30 cellular contexts compared by ENCODE assay signal in the genomic region with DNA sequence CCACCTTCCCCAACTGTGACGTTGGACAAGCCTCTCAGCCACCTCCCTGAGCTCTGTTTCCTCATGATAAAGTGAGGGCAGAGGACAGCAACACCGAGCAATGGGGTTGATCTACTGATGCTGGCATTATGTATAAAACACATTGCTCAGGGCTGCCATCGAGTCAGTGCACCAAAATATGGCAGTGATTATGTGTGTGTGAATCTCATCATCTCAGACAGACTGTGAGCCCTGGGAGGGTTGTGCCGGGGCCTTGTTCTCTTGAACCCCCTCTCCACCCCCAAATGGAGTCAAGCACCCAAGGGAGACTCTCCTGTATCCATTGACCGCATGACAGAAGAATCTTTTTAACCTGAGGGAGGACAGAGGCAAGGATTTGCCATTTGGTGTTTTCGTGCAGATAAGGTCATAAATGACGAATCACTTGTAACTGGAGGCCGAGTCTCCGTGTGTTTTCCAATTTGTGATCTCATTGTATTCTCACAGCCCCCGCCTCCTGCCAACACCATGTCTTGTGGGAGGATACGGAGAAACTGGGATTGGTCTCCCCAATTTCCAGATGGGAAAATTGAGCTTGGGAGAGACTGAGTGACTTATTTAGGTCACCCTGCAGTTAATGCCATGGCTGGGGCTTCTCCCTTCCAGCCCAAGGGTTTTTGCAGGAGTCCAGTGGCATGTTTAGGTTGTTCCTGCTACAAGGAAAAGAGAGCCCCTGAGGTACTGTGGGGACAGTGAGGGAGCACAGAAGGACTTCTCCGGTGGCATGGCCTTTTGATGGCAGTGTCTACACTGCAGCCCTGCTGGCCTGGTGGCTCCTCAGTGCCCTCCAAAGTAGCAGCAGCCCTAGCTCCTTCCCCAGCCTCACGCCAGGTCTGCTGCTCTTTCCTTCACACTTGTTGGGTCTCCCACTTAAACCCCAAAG. TPM values are rescaled to one million over a fixed set of nuclear protein-coding genes. Genes with fewer than 3 reads are reported as not detected.
DNase-seq lines count a peak whose midpoint lies in the region; ATAC-seq and TF ChIP-seq lines count a peak whose summit lies in the region.
"Had no signal": no experiment of that assay in that cellular context is flagged by ENCODE, and none has a peak within 500 bp of the region (broad histone marks: within the 10 kb centered on the region; RNA-seq: fewer than 3 reads in every experiment).

No MANE protein-coding gene starts in this region.

- H2AFZ ChIP-seq in GM23338 = no peak overlapping the region
- H2AFZ ChIP-seq: neural progenitor cell had no signal

- H4K20me1 ChIP-seq in GM23338 (replicated peaks; ENCODE audit: insufficient read depth) = no peaks in the 10 kb centered on the region

- H3K4me1 Mint-ChIP-seq in endodermal cell (peaks cover under 1% of the 10 kb centered on the region), type B pancreatic cell (ENCODE audit: unreplicated experiment) (no peaks in the 10 kb centered on the region), GM23338 (peaks cover 2% of the 10 kb centered on the region; the same call in 2 of the 3 replicates)
- H3K4me1 Mint-ChIP-seq: activated CD4-positive, alpha-beta T cell treated with anti-CD3 and anti-CD28 coated beads, Interleukin-2, amount 10 ng/mL, durations not matched to agents 24 days and 14 days; activated naive CD8-positive, alpha-beta T cell treated with anti-CD3 and anti-CD28 coated beads, Interleukin-2, amount 50 U/mL, for 24 hours had no signal

- H3K27ac Mint-ChIP-seq in endodermal cell (no peak overlapping the region), type B pancreatic cell (no peak overlapping the region), GM23338 (no peak overlapping the region)
- H3K27ac Mint-ChIP-seq: activated CD4-positive, alpha-beta T cell treated with anti-CD3 and anti-CD28 coated beads, Interleukin-2, amount 10 ng/mL, durations not matched to agents 24 days and 14 days; activated naive CD8-positive, alpha-beta T cell treated with anti-CD3 and anti-CD28 coated beads, Interleukin-2, amount 50 U/mL, for 24 hours; neural progenitor cell had no signal

- H3K4me1 ChIP-seq in endodermal cell (ENCODE audit: control insufficient read depth, insufficient read depth, low read length) = no peaks in the 10 kb centered on the region
- no peaks in the 10 kb centered on the region for H3K4me1 ChIP-seq in GM23338 (ENCODE audit: insufficient read depth)
- H3K4me1 ChIP-seq: BE2C had no signal

- no peaks in the 10 kb centered on the region for H3K9me2 ChIP-seq in GM23338 (ENCODE audit: insufficient read depth)

- H3K9me3 ChIP-seq in endodermal cell (ENCODE audit: control insufficient read depth, low read length) = no peaks in the 10 kb centered on the region
- H3K9me3 ChIP-seq: BE2C, esophagus squamous epithelium, psoas muscle, SJSA1, tibial nerve had no signal

- H3K4me3 ChIP-seq in endodermal cell (ENCODE audit: low read length) (no peak overlapping the region), GM23338 (no peak overlapping the region)
- H3K4me3 ChIP-seq: esophagus squamous epithelium, GM12878, neural progenitor cell, psoas muscle, SJSA1, smooth muscle cell, tibial nerve had no signal

- H3K4me2 ChIP-seq in GM23338 = no peak overlapping the region
- H3K4me2 ChIP-seq: neural progenitor cell, smooth muscle cell had no signal

- DNase-seq in activated effector memory CD4-positive, alpha-beta T cell treated with anti-CD3 and anti-CD28 coated beads, Interleukin-2, amount 50 U/mL, for 16 hours = peak; percentile 17
- no peak for DNase-seq in activated effector memory CD4-positive, alpha-beta T cell treated with Interleukin-2 at 50 U/mL for 16 hours
- DNase-seq in endodermal cell = peak; percentile 26
- DNase-seq in islet precursor cell = peak; percentile 38
- peak; percentile 24 for DNase-seq in type B pancreatic cell (ENCODE audit: extremely low spot score, unreplicated experiment)
- no peak for DNase-seq in GM23338 (ENCODE audit: low spot score)
- DNase-seq in HCEC 1CT = no peak
- DNase-seq: activated CD4-positive, alpha-beta T cell treated with anti-CD3 and anti-CD28 coated beads, Interleukin-2, amount 10 ng/mL, durations not matched to agents 24 days and 14 days; activated gamma-delta T cell; activated naive CD8-positive, alpha-beta T cell treated with anti-CD3 and anti-CD28 coated beads, Interleukin-2, amount 50 U/mL, for 24 hours; BE2C; COR-L47; DMS79 treated with DMSO at 0.1 percent for 48 hours; esophagus squamous epithelium; NCI-H146; NCI-H524 treated with DMSO at 0.1 percent for 48 hours; psoas muscle; stimulated activated CD4-positive, alpha-beta T cell treated with anti-CD3 and anti-CD28 coated beads, Interleukin-2, amount 100 ng/mL, for 48 hours; stimulated activated naive CD4-positive, alpha-beta T cell treated with Interleukin-2 at 50 U/mL for 16 hours; T-helper 1 cell had no signal

- H3K36me3 Mint-ChIP-seq in endodermal cell (ENCODE audit: low read depth) (peaks cover 1% of the 10 kb centered on the region), type B pancreatic cell (no peaks in the 10 kb centered on the region), GM23338 (ENCODE audit: low read depth) (peaks cover 4% of the 10 kb centered on the region; the same call in 2 of the 3 replicates)
- H3K36me3 Mint-ChIP-seq: neural progenitor cell had no signal

- H3K27me3 Mint-ChIP-seq in endodermal cell (ENCODE audit: insufficient read depth) (peaks cover 10% of the 10 kb centered on the region), type B pancreatic cell (peaks cover 6% of the 10 kb centered on the region), GM23338 (ENCODE audit: insufficient read depth, low read depth, poor library complexity) (peaks cover 6% of the 10 kb centered on the region)

- H3K36me3 ChIP-seq in endodermal cell (ENCODE audit: control insufficient read depth, insufficient read depth, low read length) (no peaks in the 10 kb centered on the region), GM23338 (ENCODE audit: insufficient read depth) (no peaks in the 10 kb centered on the region)
- H3K36me3 ChIP-seq: BE2C, esophagus squamous epithelium, neural progenitor cell, SJSA1, tibial nerve had no signal

- ATAC-seq in GM23338 (no peak), GM21786 (IDR thresholded peaks at IDR 0.05; ENCODE audit: unreplicated experiment) (no peak)
- ATAC-seq: activated naive CD8-positive, alpha-beta T cell treated with anti-CD3 and anti-CD28 coated beads, Interleukin-2, amount 50 U/mL, for 24 hours; GM12878; Panc1; psoas muscle had no signal

- peaks cover 7% of the 10 kb centered on the region for H3K27me3 ChIP-seq in endodermal cell (ENCODE audit: control insufficient read depth, insufficient read depth, low read length, poor library complexity, severe bottlenecking)
- peaks cover 9% of the 10 kb centered on the region for H3K27me3 ChIP-seq in GM23338 (ENCODE audit: insufficient read depth)
- H3K27me3 ChIP-seq: BE2C, SJSA1, tibial nerve had no signal

- TF ChIP-seq CTCF in endodermal cell (conservative IDR thresholded peaks at IDR 0.05) = no peak
- no peak for TF ChIP-seq CTCF in type B pancreatic cell (conservative IDR thresholded peaks at IDR 0.05)
- no peak for TF ChIP-seq CTCF in GM23338 (conservative IDR thresholded peaks at IDR 0.05; ENCODE audit: low read depth in 2 of 2)

- H3K9me3 Mint-ChIP-seq in endodermal cell (peaks cover 5% of the 10 kb centered on the region), type B pancreatic cell (peaks cover 4% of the 10 kb centered on the region), GM23338 (peaks cover under 1% of the 10 kb centered on the region; the same call in 1 of the 3 replicates)
- H3K9me3 Mint-ChIP-seq: activated CD4-positive, alpha-beta T cell treated with anti-CD3 and anti-CD28 coated beads, Interleukin-2, amount 10 ng/mL, durations not matched to agents 24 days and 14 days; activated naive CD8-positive, alpha-beta T cell treated with anti-CD3 and anti-CD28 coated beads, Interleukin-2, amount 50 U/mL, for 24 hours; neural progenitor cell had no signal

- H3K9ac ChIP-seq in endodermal cell (ENCODE audit: extremely low read depth, low read length, poor library complexity, severe bottlenecking) = no peak overlapping the region
- H3K9ac ChIP-seq: neural progenitor cell had no signal

- H3K79me2 ChIP-seq in GM23338 (replicated peaks; ENCODE audit: insufficient read depth) = no peaks in the 10 kb centered on the region

- H3K4me3 Mint-ChIP-seq in endodermal cell (no peak overlapping the region), type B pancreatic cell (no peak overlapping the region), GM23338 (no peak overlapping the region)
- H3K4me3 Mint-ChIP-seq: activated CD4-positive, alpha-beta T cell treated with anti-CD3 and anti-CD28 coated beads, Interleukin-2, amount 10 ng/mL, durations not matched to agents 24 days and 14 days; activated naive CD8-positive, alpha-beta T cell treated with anti-CD3 and anti-CD28 coated beads, Interleukin-2, amount 50 U/mL, for 24 hours; brain; neural progenitor cell had no signal

- H3F3A ChIP-seq in GM23338 (replicated peaks; ENCODE audit: low read depth) = no peaks in the 10 kb centered on the region

- WGBS in endodermal cell (ENCODE audit: insufficient coverage in 1 of 2, insufficient read length in 1 of 2), 2 experiments = 93 to 97% methylated on average over 9 to 13 of the region's 13 CpGs

- no peak overlapping the region for H3K27ac ChIP-seq in endodermal cell (ENCODE audit: low read depth, low read length)
- no peak overlapping the region for H3K27ac ChIP-seq in GM23338 (ENCODE audit: low read depth)
- H3K27ac ChIP-seq: neural progenitor cell, psoas muscle, SJSA1, tibial nerve had no signal

TF ChIP-seq in GM23338, 12 proteins besides CTCF, POLR2A, EP300 and RAD21 (continues in another document):
- TF ChIP-seq CREB1 (CRISPR knock-in tag; IDR thresholded peaks at IDR 0.05; ENCODE audit: low read depth) = no peak
- TF ChIP-seq STAT1 (IDR thresholded peaks at IDR 0.05; ENCODE audit: unreplicated experiment) = no peak
- TF ChIP-seq EZH2 (IDR thresholded peaks at IDR 0.05; ENCODE audit: low read depth, unreplicated experiment) = no peak
- no peak for TF ChIP-seq JUNB (IDR thresholded peaks at IDR 0.05; ENCODE audit: unreplicated experiment)
- no peak for TF ChIP-seq POLR2AphosphoS5 (IDR thresholded peaks at IDR 0.05; ENCODE audit: low read depth)

RNA-seq across cellular contexts. Expression of a gene that starts 52.4 kb away (rescaled TPM):
- total RNA-seq in endodermal cell (1 to 10 TPM in 1 of 2 donors, under 1 TPM in 1; 0.44 to 1.2 TPM), type B pancreatic cell (ENCODE audit: low replicate concordance) (1.4 TPM in 1 of 2 replicates, not detected in the other)
- polyA plus RNA-seq in endodermal cell (2013, experiment 1 of 2) = 0.53 TPM
- 0.33 TPM for polyA plus RNA-seq in endodermal cell (2013, experiment 2 of 2)
- total RNA-seq in GM23338 (2014; rRNA removed; shearing (Covaris generic)) = 0.16 and 0.21 TPM in 2 replicates
- 0.38 TPM in 1 of 2 replicates, not detected in the other for polyA plus RNA-seq in GM23338 (2016; fragmentation: Nextera tagmentation; extraction: Ambion mirVana)
- total RNA-seq: activated CD4-positive, alpha-beta T cell treated with anti-CD3 and anti-CD28 coated beads, Interleukin-2, amount 10 ng/mL, durations not matched to agents 24 days and 14 days; GM12878; H4; lower leg skin; SJSA1; tibial nerve had no signal
- polyA plus RNA-seq: GM12878 had no signal

Comparison
In these comparisons a context has a peak if more than half of its experiments do, and no peak if none do; other contexts are left out.
1. DNase-seq: peak in activated effector memory CD4-positive, alpha-beta T cell treated with anti-CD3 and anti-CD28 coated beads, Interleukin-2, amount 50 U/mL, for 16 hours (single experiment), endodermal cell (single experiment), islet precursor cell (single experiment) and type B pancreatic cell (single experiment); none in activated effector memory CD4-positive, alpha-beta T cell treated with Interleukin-2 at 50 U/mL for 16 hours (single experiment), GM23338 (single experiment) and HCEC 1CT (single experiment).